ENCODE assay signal across 11 cellular contexts in genomic region chr3:101900316-101900715, GRCh38.
"Had no signal": no experiment of that assay in that cellular context is flagged by ENCODE, and none has a peak within 500 bp of the region (broad histone marks: within the 10 kb centered on the region; RNA-seq: fewer than 3 reads in every experiment).

No MANE protein-coding gene starts in this region.

- ATAC-seq: activated T-cell treated with anti-CD3 and anti-CD28 coated beads, Interleukin-2, amount 50 U/mL, for 72 hours; heart left ventricle had no signal

- H3K27ac ChIP-seq: ascending aorta, cardiac muscle cell, heart left ventricle, left ventricle myocardium inferior, parathyroid adenoma, thyroid gland, vagina had no signal

- DNase-seq: activated CD4-positive, alpha-beta T cell treated with anti-CD3 and anti-CD28 coated beads, Interleukin-2, amount 50 U/mL, for 48 hours; activated CD4-positive, CD25-positive, alpha-beta regulatory T cell treated with anti-CD3 and anti-CD28 coated beads, Interleukin-2, amount 50 U/mL, for 72 hours; activated T-cell treated with anti-CD3 and anti-CD28 coated beads, Interleukin-2, amount 50 U/mL, for 72 hours; foreskin melanocyte; heart left ventricle; left ventricle myocardium inferior; thyroid gland had no signal

- H3K9ac ChIP-seq: parathyroid adenoma had no signal

- H3K4me1 ChIP-seq: ascending aorta, left ventricle myocardium inferior, parathyroid adenoma, thyroid gland had no signal

- H3K79me2 ChIP-seq: parathyroid adenoma had no signal

- H3K36me3 ChIP-seq: ascending aorta, cardiac muscle cell, heart left ventricle, left ventricle myocardium inferior, thyroid gland, vagina had no signal

- H2AFZ ChIP-seq: parathyroid adenoma had no signal

- H3K27me3 ChIP-seq: ascending aorta, cardiac muscle cell, heart left ventricle, thyroid gland, vagina had no signal

- H3K9me3 ChIP-seq: ascending aorta, thyroid gland, vagina had no signal

- H3K4me3 ChIP-seq: ascending aorta, cardiac muscle cell, heart left ventricle, left ventricle myocardium inferior, thyroid gland, vagina had no signal
